In genomic region chr2:174438146-174438886, GRCh38 we compare ENCODE assay signal across 19 cellular contexts. TPM values are rescaled to one million over a fixed set of nuclear protein-coding genes. Genes with fewer than 3 reads are reported as not detected.
DNase-seq lines count a peak whose midpoint lies in the region; ATAC-seq and TF ChIP-seq lines count a peak whose summit lies in the region.
"Had no signal": no experiment of that assay in that cellular context is flagged by ENCODE, and none has a peak within 500 bp of the region (broad histone marks: within the 10 kb centered on the region; RNA-seq: fewer than 3 reads in every experiment).

No MANE protein-coding gene starts in this region.

- intact Hi-C loops in dorsolateral prefrontal cortex (cut with DNase I) = no loop called here
- intact Hi-C loops in sciatic nerve (cut with DNase I) = no loop called here

- H3K4me1 Mint-ChIP-seq in naive thymus-derived CD8-positive, alpha-beta T cell = no peaks in the 10 kb centered on the region

- no peak overlapping the region for H3K27ac Mint-ChIP-seq in naive thymus-derived CD8-positive, alpha-beta T cell

- H3K4me3 Mint-ChIP-seq in naive thymus-derived CD8-positive, alpha-beta T cell = no peak overlapping the region

- peaks cover 16% of the 10 kb centered on the region for H3K4me1 ChIP-seq in adipocyte (ENCODE audit: control insufficient read depth, insufficient read depth, low read length)
- H3K4me1 ChIP-seq: parathyroid adenoma had no signal

- TF ChIP-seq CTCF in dorsolateral prefrontal cortex (IDR thresholded peaks at IDR 0.05 in 54 of 56, conservative IDR thresholded peaks at IDR 0.05 in 2 of 56; ENCODE audit: low read depth in 1 of 56, partially characterized antibody in 56 of 56) = peak in 3 of 56 donors; percentile 8 to 25 (median 10)

- H3K9me3 ChIP-seq in adipocyte (ENCODE audit: control insufficient read depth, low read length) = no peaks in the 10 kb centered on the region

- no peaks in the 10 kb centered on the region for H3K9me3 Mint-ChIP-seq in naive thymus-derived CD8-positive, alpha-beta T cell
- H3K9me3 Mint-ChIP-seq: activated naive CD4-positive, alpha-beta T cell treated with anti-CD3 and anti-CD28 coated beads, Interleukin-2, amount 50 U/mL, for 72 hours had no signal

- no peaks in the 10 kb centered on the region for H3K27me3 Mint-ChIP-seq in naive thymus-derived CD8-positive, alpha-beta T cell

- H3K9ac ChIP-seq in adipocyte (ENCODE audit: low read length) = no peak overlapping the region
- H3K9ac ChIP-seq: parathyroid adenoma had no signal

- DNase-seq in adipocyte (ENCODE audit: low read depth) = peak; percentile 6
- DNase-seq in dorsolateral prefrontal cortex = peak; percentile 49 to 91 (median 82)
- DNase-seq in sciatic nerve (ENCODE audit: low spot score) = peak; percentile 82
- no peak for DNase-seq in SW480 (ENCODE audit: low spot score)
- DNase-seq in naive thymus-derived CD8-positive, alpha-beta T cell = no peak
- no peak for DNase-seq in T-helper 2 cell
- DNase-seq: activated CD4-positive, alpha-beta T cell treated with anti-CD3 and anti-CD28 coated beads, Interleukin-2, amount 50 U/mL, for 4 hours; activated T-cell treated with anti-CD3 and anti-CD28 coated beads, Interleukin-2, amount 50 U/mL, for 1 hour; central memory CD4-positive, alpha-beta T cell; foreskin keratinocyte; MV-4-11; NCI-H69; stimulated activated CD4-positive, alpha-beta T cell treated with anti-CD3 and anti-CD28 coated beads, Interleukin-12 subunit alpha, Interleukin-12 subunit beta, amount 100 ng/mL, for 4 hours; stimulated activated naive CD4-positive, alpha-beta T cell had no signal

- peaks cover 4% of the 10 kb centered on the region for H3K36me3 ChIP-seq in adipocyte (ENCODE audit: control insufficient read depth, insufficient read depth, low read length, severe bottlenecking)

- POLR2A ChIA-PET in naive thymus-derived CD8-positive, alpha-beta T cell (lab: Charles Lee) = interaction anchor here (0.6 kb wide), 1 partner anchor 259 kb away, joined by 3 read pairs; no protein-coding TSS in a partner anchor

- H3K27me3 ChIP-seq in adipocyte (replicated peaks; ENCODE audit: control insufficient read depth, insufficient read depth, low read length) (no peaks in the 10 kb centered on the region), dorsolateral prefrontal cortex (no peaks in the 10 kb centered on the region), layer of hippocampus (ENCODE audit: control insufficient read depth, insufficient read depth, low read length) (no peaks in the 10 kb centered on the region)
- H3K27me3 ChIP-seq: foreskin keratinocyte had no signal

- peaks cover 2 to 76% (median 39%) of the 10 kb centered on the region in 3 donors for H3K36me3 Mint-ChIP-seq in naive thymus-derived CD8-positive, alpha-beta T cell
- H3K36me3 Mint-ChIP-seq: activated naive CD4-positive, alpha-beta T cell treated with anti-CD3 and anti-CD28 coated beads, Interleukin-2, amount 50 U/mL, for 72 hours had no signal

- H3K27ac ChIP-seq in dorsolateral prefrontal cortex = peak overlapping the region in 57 of 59 donors; percentile 1 to 87 (median 75)
- peak overlapping the region; percentile 57 for H3K27ac ChIP-seq in layer of hippocampus (ENCODE audit: low read depth, low read length)
- H3K27ac ChIP-seq: foreskin keratinocyte, HL-60, parathyroid adenoma had no signal

- no peak overlapping the region for H3K4me3 ChIP-seq in adipocyte (ENCODE audit: low read length)
- peak overlapping the region in 23 of 59 donors; percentile 1 to 45 (median 16) for H3K4me3 ChIP-seq in dorsolateral prefrontal cortex

- ATAC-seq in sciatic nerve = peak; percentile 87
- ATAC-seq in naive thymus-derived CD8-positive, alpha-beta T cell = no peak
- no peak for ATAC-seq in HG03469 (IDR thresholded peaks at IDR 0.05; ENCODE audit: unreplicated experiment)
- ATAC-seq: activated naive CD4-positive, alpha-beta T cell treated with anti-CD3 and anti-CD28 coated beads, Interleukin-2, amount 50 U/mL, for 72 hours; foreskin keratinocyte had no signal

RNA-seq across cellular contexts. Expression of gene SCRN3, which starts 42.8 kb away (rescaled TPM):
- total RNA-seq in dorsolateral prefrontal cortex (10 to 100 TPM; 25.5 to 69.3 (median 45.2) TPM), sciatic nerve (25.0 TPM)
- total RNA-seq in naive thymus-derived CD8-positive, alpha-beta T cell = 10 to 100 TPM; 20.6 to 24.1 TPM
- 10 to 100 TPM; 12.7 to 14.0 (median 13.1) TPM for polyA plus RNA-seq in naive thymus-derived CD8-positive, alpha-beta T cell

RNA-seq across cellular contexts. Expression of gene GPR155, which starts 48.5 kb away (rescaled TPM):
- 10 to 100 TPM; 25.0 to 72.0 (median 49.8) TPM for total RNA-seq in dorsolateral prefrontal cortex
- total RNA-seq in sciatic nerve = 28.7 TPM
- 10 to 100 TPM; 23.9 to 27.2 TPM for total RNA-seq in naive thymus-derived CD8-positive, alpha-beta T cell
- 10 to 100 TPM in 2 of 3 donors, 1 to 10 TPM in 1; 9.7 to 19.5 (median 18.6) TPM for polyA plus RNA-seq in naive thymus-derived CD8-positive, alpha-beta T cell

Comparison
In these comparisons a context has a peak if more than half of its experiments do, and no peak if none do; other contexts are left out.
1. DNase-seq: peak in adipocyte (single experiment), dorsolateral prefrontal cortex (10 of 10) and sciatic nerve (single experiment); none in SW480 (single experiment), naive thymus-derived CD8-positive, alpha-beta T cell (0 of 10) and T-helper 2 cell (0 of 5).